22 cellular contexts compared by ENCODE assay signal in genomic region chr6:136729832-136730231, GRCh38.
"Had no signal": no experiment of that assay in that cellular context is flagged by ENCODE, and none has a peak within 500 bp of the region (broad histone marks: within the 10 kb centered on the region; RNA-seq: fewer than 3 reads in every experiment).

No MANE protein-coding gene starts in this region.

- H2AFZ ChIP-seq: PC-9 had no signal

- H3K9me3 ChIP-seq: Peyer's patch had no signal

- H3K27ac ChIP-seq: HL-60, KMS-11, PC-9, Peyer's patch, SJCRH30 had no signal

- ATAC-seq: Right ventricle myocardium inferior, SK-N-SH treated with all-trans-retinoic acid at 6 μM for 48 hours had no signal

- H3K4me2 ChIP-seq: PC-9 had no signal

- H3K27me3 ChIP-seq: Peyer's patch, SJCRH30 had no signal

- DNase-seq: Kasumi-1; MV-4-11; NCI-H1048; NCI-H1105; NCI-H1417; NCI-H1436 treated with DMSO at 0.1 percent for 48 hours; NCI-H1694; NCI-H187 treated with DMSO at 0.1 percent for 48 hours; NCI-H2171 treated with DMSO at 0.1 percent for 48 hours; NCI-H345; NCI-H446 treated with DMSO at 0.1 percent for 48 hours; NCI-H526 treated with DMSO at 0.1 percent for 48 hours; NK-92 treated with Interleukin-12 subunit alpha and Interleukin-12 subunit beta, amount 100 ng/mL, for 24 hours; OCI-M1; PC-9; Peyer's patch; SJCRH30; T-helper 1 cell had no signal

- H3K36me3 ChIP-seq: Peyer's patch, SJCRH30 had no signal

- H3K4me3 ChIP-seq: PC-9, Peyer's patch, SJCRH30 had no signal

- H3K9ac ChIP-seq: KMS-11 had no signal

- H3K4me1 ChIP-seq: Peyer's patch had no signal
